8 cellular contexts compared by ENCODE assay signal in genomic region chr4:148443550-148444295, GRCh38. TPM values are rescaled to one million over a fixed set of nuclear protein-coding genes. Genes with fewer than 3 reads are reported as not detected.
DNase-seq lines count a peak whose midpoint lies in the region; ATAC-seq lines count a peak whose summit lies in the region.

No MANE protein-coding gene starts in this region.

- H3K4me1 ChIP-seq in mucosa of stomach (ENCODE audit: control insufficient read depth, insufficient read depth, low read length), result peaks cover 22% of the 10 kb centered on the region

- H3K4me3 ChIP-seq in H7 (ENCODE audit: insufficient read depth, low read depth, low read length) (peak overlapping the region; percentile 72), mucosa of stomach (ENCODE audit: low read length) (peak overlapping the region; percentile 96)

- no peaks in the 10 kb centered on the region for H3K9me3 ChIP-seq in mucosa of stomach (ENCODE audit: control insufficient read depth, low read length)

- ATAC-seq in HG03196 (IDR thresholded peaks at IDR 0.05; ENCODE audit: unreplicated experiment) (no peak), HG03571 (IDR thresholded peaks at IDR 0.05; ENCODE audit: unreplicated experiment) (no peak)

- H3K27me3 ChIP-seq in H7 (ENCODE audit: control insufficient read depth, insufficient read depth, low read length) (peaks cover 61% of the 10 kb centered on the region), mucosa of stomach (ENCODE audit: control insufficient read depth, insufficient read depth, low read length) (peaks cover 5% of the 10 kb centered on the region)

- H3K36me3 ChIP-seq in H7 (replicated peaks; ENCODE audit: control insufficient read depth, insufficient read depth, low read length), result no peaks in the 10 kb centered on the region
- no peaks in the 10 kb centered on the region for H3K36me3 ChIP-seq in mucosa of stomach (ENCODE audit: control insufficient read depth, insufficient read depth, low read length)

- peak overlapping the region; percentile 97 for H3K9ac ChIP-seq in mucosa of stomach (ENCODE audit: low read length)

- DNase-seq in H7, result peak; percentile 43
- DNase-seq in activated CD4-positive, alpha-beta T cell treated with anti-CD3 and anti-CD28 coated beads, Interleukin-2, amount 50 U/mL, for 48 hours, result peak; percentile 47 to 48
- peak; percentile 16 for DNase-seq in effector CD8-positive, alpha-beta T cell (lab: John Stamatoyannopoulos, UW)
- DNase-seq in superior temporal gyrus (ENCODE audit: extremely low spot score), result peak; percentile 32
- DNase-seq in putamen (ENCODE audit: low spot score), result no peak

RNA-seq across cellular contexts. Expression of gene NR3C2, which starts 1.5 kb away (rescaled TPM):
- 0.22 and 0.55 TPM in 2 replicates for total RNA-seq in H7 (2014; rRNA removed; shearing (Covaris generic))
